ENCODE assay signal across 19 cellular contexts in the genomic region with DNA sequence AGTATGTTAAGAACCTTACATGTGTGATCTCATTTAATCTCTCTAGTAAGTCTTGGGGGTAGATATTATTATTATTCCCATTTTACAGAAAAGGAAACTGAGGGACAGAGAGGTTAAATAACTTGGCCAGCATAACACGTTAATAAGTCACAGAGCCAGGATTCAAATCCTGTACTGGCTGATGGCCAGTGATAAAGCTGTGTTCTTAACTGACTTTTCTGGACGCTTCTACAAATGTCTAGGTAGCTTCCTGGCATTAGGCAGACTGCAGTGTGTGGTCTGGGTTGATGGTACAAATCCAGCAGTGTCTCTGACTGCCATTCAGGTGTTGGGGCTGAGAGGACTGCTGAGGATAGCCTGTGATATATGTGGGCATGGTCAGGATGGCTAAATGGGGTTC.
DNase-seq lines count a peak whose midpoint lies in the region; TF ChIP-seq lines count a peak whose summit lies in the region.
"Had no signal": no experiment of that assay in that cellular context is flagged by ENCODE, and none has a peak within 500 bp of the region (broad histone marks: within the 10 kb centered on the region; RNA-seq: fewer than 3 reads in every experiment).

No MANE protein-coding gene starts in this region.

- TF ChIP-seq CTCF in H9 (conservative IDR thresholded peaks at IDR 0.05) (no peak), VCaP (conservative IDR thresholded peaks at IDR 0.05) (no peak)

- H3K9me3 Mint-ChIP-seq in H9 = no peaks in the 10 kb centered on the region
- H3K9me3 Mint-ChIP-seq in activated CD4-positive, alpha-beta memory T cell treated with anti-CD3 and anti-CD28 coated beads for 36 hours = no peaks in the 10 kb centered on the region
- H3K9me3 Mint-ChIP-seq: CD4-positive, alpha-beta T cell had no signal

- H4K8ac ChIP-seq in H9 (replicated peaks; ENCODE audit: insufficient read length, low read depth, low read length) = no peak overlapping the region
- no peak overlapping the region for H4K8ac ChIP-seq in trophoblast cell (ENCODE audit: low read depth, low read length)

- no peaks in the 10 kb centered on the region for H3K27me3 ChIP-seq in H9 (ENCODE audit: insufficient read depth, low read length)
- no peaks in the 10 kb centered on the region for H3K27me3 ChIP-seq in trophoblast cell (ENCODE audit: insufficient read depth, low read length)
- no peaks in the 10 kb centered on the region for H3K27me3 ChIP-seq in Karpas-422 (ENCODE audit: low read length)
- H3K27me3 ChIP-seq: BLaER1, SJSA1 had no signal

- H3T11ph ChIP-seq in H9 (ENCODE audit: low read length) = no peak overlapping the region

- H3K14ac ChIP-seq in H9 (ENCODE audit: insufficient read depth, low read length) (peak overlapping the region; percentile 36; the same call in 1 of the 2 replicates), trophoblast cell (ENCODE audit: low read length) (peak overlapping the region; percentile 14)

- H3K4me3 Mint-ChIP-seq in H9 = no peak overlapping the region
- no peak overlapping the region for H3K4me3 Mint-ChIP-seq in activated CD4-positive, alpha-beta memory T cell treated with anti-CD3 and anti-CD28 coated beads for 36 hours
- H3K4me3 Mint-ChIP-seq: CD4-positive, alpha-beta T cell had no signal

- H2BK120ac ChIP-seq in H9 (ENCODE audit: low read depth, low read length, poor library complexity, severe bottlenecking) (no peak overlapping the region), trophoblast cell (ENCODE audit: insufficient read depth, low read length, poor library complexity) (no peak overlapping the region)

- H2AK5ac ChIP-seq in H9 (ENCODE audit: insufficient read length, low read length) = no peak overlapping the region
- H2AK5ac ChIP-seq in trophoblast cell (ENCODE audit: low read length) = peak overlapping the region; percentile 30

- no peaks in the 10 kb centered on the region for H3K9me3 ChIP-seq in H9 (ENCODE audit: control insufficient read depth, low read depth, low read length)
- peaks cover 1% of the 10 kb centered on the region for H3K9me3 ChIP-seq in trophoblast cell (ENCODE audit: insufficient read depth, low read depth, low read length)
- no peaks in the 10 kb centered on the region for H3K9me3 ChIP-seq in Karpas-422 (ENCODE audit: low read length)
- H3K9me3 ChIP-seq: BLaER1, SJSA1 had no signal

- H3K18ac ChIP-seq in H9 (ENCODE audit: insufficient read length, low read depth, low read length) (no peak overlapping the region), trophoblast cell (ENCODE audit: low read length) (no peak overlapping the region)

- H2BK20ac ChIP-seq in H9 (ENCODE audit: low read depth, low read length, poor library complexity, severe bottlenecking) = no peak overlapping the region

- H3K9ac ChIP-seq in H9 (ENCODE audit: extremely low read depth, insufficient read length, low read length) (no peak overlapping the region), trophoblast cell (ENCODE audit: low read length) (no peak overlapping the region), Karpas-422 (ENCODE audit: low read length) (no peak overlapping the region)
- H3K9ac ChIP-seq: BLaER1 had no signal

- H3K79me1 ChIP-seq in H9 (ENCODE audit: insufficient read depth, low read depth, low read length, poor library complexity, severe bottlenecking) (no peaks in the 10 kb centered on the region), trophoblast cell (ENCODE audit: low read length) (peaks cover 11% of the 10 kb centered on the region)

- H3K4me1 ChIP-seq in H9 (ENCODE audit: insufficient read depth, low read length) (no peaks in the 10 kb centered on the region), trophoblast cell (ENCODE audit: control insufficient read depth in 1 of 2, insufficient read depth in 2 of 2, low read length in 2 of 2) (peaks cover 6 to 16% of the 10 kb centered on the region in 2 experiments), Karpas-422 (ENCODE audit: low read length) (peaks cover 5% of the 10 kb centered on the region; the same call in 1 of the 2 replicates)
- H3K4me1 ChIP-seq: BLaER1, SJSA1 had no signal

- H3K4ac ChIP-seq in H9 (ENCODE audit: low read depth, low read length) = no peak overlapping the region
- no peak overlapping the region for H3K4ac ChIP-seq in trophoblast cell (ENCODE audit: low read depth, low read length)

- CTCF ChIA-PET in activated CD4-positive, alpha-beta memory T cell treated with anti-CD3 and anti-CD28 coated beads for 36 hours (lab: Charles Lee) = no interaction called here

- H3K79me2 ChIP-seq in H9 (ENCODE audit: insufficient read depth, low read length) = no peaks in the 10 kb centered on the region
- no peaks in the 10 kb centered on the region for H3K79me2 ChIP-seq in trophoblast cell (ENCODE audit: control insufficient read depth, insufficient read depth, low read length, poor library complexity)
- no peaks in the 10 kb centered on the region for H3K79me2 ChIP-seq in Karpas-422 (ENCODE audit: low read length)

- no peak overlapping the region for H3K23ac ChIP-seq in H9 (ENCODE audit: insufficient read length, low read depth, low read length)
- no peak overlapping the region for H3K23ac ChIP-seq in trophoblast cell (ENCODE audit: low read length)

- H2BK5ac ChIP-seq in H9 (ENCODE audit: insufficient read length, low read length) (no peak overlapping the region), trophoblast cell (ENCODE audit: low read depth, low read length, poor library complexity) (peak overlapping the region; percentile 24)

- H3K36me3 ChIP-seq in trophoblast cell (ENCODE audit: control insufficient read depth in 1 of 2, insufficient read depth in 2 of 2, low read length in 2 of 2) = no peaks in the 10 kb centered on the region
- H3K36me3 ChIP-seq in Karpas-422 (ENCODE audit: insufficient read depth, low read length) = no peaks in the 10 kb centered on the region
- H3K36me3 ChIP-seq: BLaER1, SJSA1 had no signal

- H4K20me1 ChIP-seq in H9 (ENCODE audit: control insufficient read depth, insufficient read depth, insufficient read length) (no peaks in the 10 kb centered on the region), Karpas-422 (ENCODE audit: insufficient read depth, low read depth, low read length) (no peaks in the 10 kb centered on the region)
- H4K20me1 ChIP-seq: BLaER1 had no signal

- H3K56ac ChIP-seq in H9 (ENCODE audit: insufficient read length, low read depth, low read length) = no peak overlapping the region

- H3K4me3 ChIP-seq in trophoblast cell (ENCODE audit: low read depth, low read length) (no peak overlapping the region), Karpas-422 (ENCODE audit: low read length) (no peak overlapping the region)
- H3K4me3 ChIP-seq: BLaER1, SJSA1 had no signal

- H3K27ac Mint-ChIP-seq in H9 = 0 out of 7 replicates have a peak overlapping the region, but pooled peaks of 1 of the 3 experiments have one; percentile 67
- no peak overlapping the region for H3K27ac Mint-ChIP-seq in activated CD4-positive, alpha-beta memory T cell treated with anti-CD3 and anti-CD28 coated beads for 36 hours
- H3K27ac Mint-ChIP-seq: CD4-positive, alpha-beta T cell had no signal

- H3K9me2 ChIP-seq in Karpas-422 (replicated peaks; ENCODE audit: insufficient read depth, low read length) = no peaks in the 10 kb centered on the region

- no peaks in the 10 kb centered on the region for H3K23me2 ChIP-seq in H9 (ENCODE audit: insufficient read length, low read depth, low read length, poor library complexity, severe bottlenecking)

- no peak overlapping the region for H4K5ac ChIP-seq in H9 (ENCODE audit: insufficient read length, low read depth, low read length)

- no peak overlapping the region for H4K91ac ChIP-seq in H9 (ENCODE audit: insufficient read length, low read depth, low read length)
- H4K91ac ChIP-seq in trophoblast cell (ENCODE audit: low read depth, low read length) = peak overlapping the region; percentile 1

- DNase-seq in H9 (no peak), epithelial cell of prostate (ENCODE audit: low read depth, low spot score) (no peak), trophoblast cell (no peak), Karpas-422 (no peak), NCI-H1694 treated with DMSO at 0.1 percent for 48 hours (lab: John Stamatoyannopoulos, UW) (no peak)
- no peak for DNase-seq in stimulated activated CD4-positive, alpha-beta T cell treated with anti-CD3 and anti-CD28 coated beads, Interleukin-2, amount 100 ng/mL, for 24 hours
- no peak for DNase-seq in activated CD4-positive, alpha-beta memory T cell treated with anti-CD3 and anti-CD28 coated beads for 36 hours
- DNase-seq: CD4-positive, alpha-beta T cell; KG1; NCI-H1092; NCI-H1417 treated with DMSO at 0.1 percent for 48 hours; NCI-H187 treated with DMSO at 0.1 percent for 48 hours; NCI-H2107; NCI-H446; NCI-H524 treated with DMSO at 0.1 percent for 48 hours; NCI-H774 had no signal

- H2BK12ac ChIP-seq in H9 (ENCODE audit: insufficient read length, low read depth, low read length) (no peak overlapping the region), trophoblast cell (ENCODE audit: low read length) (peak overlapping the region; percentile 0)

- H3K27ac ChIP-seq in H9 (ENCODE audit: insufficient read length, low read depth, low read length) = no peak overlapping the region
- H3K27ac ChIP-seq in VCaP = peak overlapping the region; percentile 31
- peak overlapping the region; percentile 82 for H3K27ac ChIP-seq in epithelial cell of prostate
- no peak overlapping the region for H3K27ac ChIP-seq in trophoblast cell (ENCODE audit: low read depth, low read length)
- H3K27ac ChIP-seq in Karpas-422 (ENCODE audit: low read length) = no peak overlapping the region
- H3K27ac ChIP-seq: BLaER1, SJSA1 had no signal

- no CpG with 5 or more reads among the region's 2 CpGs for WGBS in H9 (ENCODE audit: extremely low coverage, insufficient read length, low lambda C conversion rate)
- no CpG with 5 or more reads among the region's 2 CpGs for WGBS in trophoblast cell (ENCODE audit: extremely low coverage, insufficient coverage, insufficient read length)

- peaks cover 8% of the 10 kb centered on the region in 2 experiments for H3K4me1 Mint-ChIP-seq in H9
- no peaks in the 10 kb centered on the region for H3K4me1 Mint-ChIP-seq in activated CD4-positive, alpha-beta memory T cell treated with anti-CD3 and anti-CD28 coated beads for 36 hours (ENCODE audit: low read depth)

- no peaks in the 10 kb centered on the region for H3K36me3 Mint-ChIP-seq in H9 (ENCODE audit: insufficient read depth in 1 of 3, low read depth in 3 of 3)
- no peaks in the 10 kb centered on the region for H3K36me3 Mint-ChIP-seq in activated CD4-positive, alpha-beta memory T cell treated with anti-CD3 and anti-CD28 coated beads for 36 hours

- H4K12ac ChIP-seq in trophoblast cell (ENCODE audit: low read depth, low read length) = no peak overlapping the region

- intact Hi-C loops in activated CD4-positive, alpha-beta memory T cell treated with anti-CD3 and anti-CD28 coated beads for 36 hours (cut with micrococcal nuclease) = no loop called here

- H2BK15ac ChIP-seq in H9 (ENCODE audit: low read depth, low read length) = no peak overlapping the region

- H2AFZ ChIP-seq in H9 (ENCODE audit: low read length) (no peak overlapping the region), trophoblast cell (ENCODE audit: insufficient read depth, low read length, poor library complexity) (no peak overlapping the region), Karpas-422 (ENCODE audit: low read length) (no peak overlapping the region)

- POLR2A ChIA-PET in activated CD4-positive, alpha-beta memory T cell treated with anti-CD3 and anti-CD28 coated beads for 36 hours (lab: Charles Lee) = no interaction called here

- H3K27me3 Mint-ChIP-seq in H9 (ENCODE audit: low read depth) = peaks cover 2% of the 10 kb centered on the region; the same call in 1 of the 2 replicates
- no peaks in the 10 kb centered on the region for H3K27me3 Mint-ChIP-seq in activated CD4-positive, alpha-beta memory T cell treated with anti-CD3 and anti-CD28 coated beads for 36 hours

- H3K4me2 ChIP-seq in H9 (ENCODE audit: insufficient read depth, insufficient read length, low read length) (no peak overlapping the region), trophoblast cell (ENCODE audit: low read length) (no peak overlapping the region), Karpas-422 (ENCODE audit: low read depth, low read length, poor library complexity, severe bottlenecking) (no peak overlapping the region)
- H3K4me2 ChIP-seq: BLaER1 had no signal

Comparison
In these comparisons a context has a peak if more than half of its experiments do, and no peak if none do; other contexts are left out.
1. H3K27ac ChIP-seq: peak in VCaP (single experiment) and epithelial cell of prostate (single experiment); none in H9 (single experiment), trophoblast cell (single experiment) and Karpas-422 (single experiment).